Comparison of ENCODE assay signal across 8 cellular contexts in genomic region chr14:21436567-21437062, GRCh38. TPM values are rescaled to one million over a fixed set of nuclear protein-coding genes. Genes with fewer than 3 reads are reported as not detected.
DNase-seq lines count a peak whose midpoint lies in the region; ATAC-seq and TF ChIP-seq lines count a peak whose summit lies in the region.

No MANE protein-coding gene starts in this region.

- H3K36me3 ChIP-seq in rectal smooth muscle tissue (ENCODE audit: control insufficient read depth, insufficient read depth, low read length): no peaks in the 10 kb centered on the region

- CTCF ChIA-PET in RWPE1 (lab: Yijun Ruan, JAX): interaction anchor here (0.6 kb wide), 2 partner anchors 19 to 73 kb away, joined by 3 to 4 read pairs; no protein-coding TSS in a partner anchor

- POLR2A ChIA-PET in RWPE1 (lab: Yijun Ruan, JAX; ENCODE audit: low non-redundant PET): interaction anchor here (0.5 to 2.0 kb wide), 2 partner anchors 20 to 22 kb away, joined by 4 to 9 read pairs; partner anchors contain the start of gene CHD8

- H3K4me3 ChIP-seq in fibroblast of the aortic adventitia (ENCODE audit: low read depth, low read length) (peak overlapping the region; percentile 98), rectal smooth muscle tissue (ENCODE audit: low read length) (peak overlapping the region; percentile 96)

- ATAC-seq in HG03196 (IDR thresholded peaks at IDR 0.05; ENCODE audit: unreplicated experiment): no peak
- no peak for ATAC-seq in GM19351 (IDR thresholded peaks at IDR 0.05; ENCODE audit: unreplicated experiment)

- DNase-seq in NCI-H2171 treated with DMSO at 0.1 percent for 48 hours (lab: John Stamatoyannopoulos, UW) (peak; percentile 61), NCI-H2171 (lab: John Stamatoyannopoulos, UW) (no peak), RWPE1 (ENCODE audit: low spot score) (peak; percentile 3), fibroblast of the aortic adventitia (ENCODE audit: low read depth) (peak; percentile 12), SKM-1 (lab: John Stamatoyannopoulos, UW; ENCODE audit: unreplicated experiment) (no peak)

- H3K4me1 ChIP-seq in rectal smooth muscle tissue (ENCODE audit: control insufficient read depth, insufficient read depth, low read length): peaks cover 3% of the 10 kb centered on the region

- TF ChIP-seq CTCF in RWPE1 (conservative IDR thresholded peaks at IDR 0.05; ENCODE audit: low read depth) (no peak), fibroblast of the aortic adventitia (IDR thresholded peaks at IDR 0.05; ENCODE audit: insufficient read depth, low read length) (no peak)

- H3K27ac ChIP-seq in RWPE1: peak overlapping the region; percentile 93
- H3K27ac ChIP-seq in rectal smooth muscle tissue (ENCODE audit: low read depth, low read length): peak overlapping the region; percentile 94

- peak overlapping the region; percentile 27 for H3K9ac ChIP-seq in rectal smooth muscle tissue (ENCODE audit: low read length)

- H3K27me3 ChIP-seq in rectal smooth muscle tissue (ENCODE audit: control insufficient read depth, insufficient read depth, low read length): no peaks in the 10 kb centered on the region

RNA-seq across cellular contexts. Expression of gene CHD8, which starts 19.3 kb away (rescaled TPM):
- 59.8 and 72.7 TPM in 2 replicates for total RNA-seq in fibroblast of the aortic adventitia (ENCODE audit: low replicate concordance)

RNA-seq across cellular contexts. Expression of gene RAB2B, which starts 40.1 kb away (rescaled TPM):
- total RNA-seq in fibroblast of the aortic adventitia (ENCODE audit: low replicate concordance): 7.8 and 28.1 TPM in 2 replicates

RNA-seq across cellular contexts. Expression of gene TOX4, which starts 40.4 kb away (rescaled TPM):
- 21.1 and 37.2 TPM in 2 replicates for total RNA-seq in fibroblast of the aortic adventitia (ENCODE audit: low replicate concordance)

RNA-seq across cellular contexts. Expression of gene SUPT16H, which starts 52.8 kb away (rescaled TPM):
- 81.3 and 107 TPM in 2 replicates for total RNA-seq in fibroblast of the aortic adventitia (ENCODE audit: low replicate concordance)

Comparison
In these comparisons a context has a peak if more than half of its experiments do, and no peak if none do; other contexts are left out.
1. DNase-seq: peak in NCI-H2171 treated with DMSO at 0.1 percent for 48 hours (single experiment), RWPE1 (single experiment) and fibroblast of the aortic adventitia (single experiment); none in NCI-H2171 (single experiment) and SKM-1 (single experiment).